Comparison of ENCODE assay signal across 8 cellular contexts in genomic region chr6:16761469-16762264, GRCh38. TPM values are rescaled to one million over a fixed set of nuclear protein-coding genes. Genes with fewer than 3 reads are reported as not detected.
DNase-seq lines count a peak whose midpoint lies in the region; ATAC-seq and TF ChIP-seq lines count a peak whose summit lies in the region.

No MANE protein-coding gene starts in this region.

- H4K20me1 ChIP-seq in neural progenitor cell (ENCODE audit: low read depth), result peaks cover 23% of the 10 kb centered on the region

- peaks cover 51% of the 10 kb centered on the region for H3K27me3 ChIP-seq in neural progenitor cell
- H3K27me3 ChIP-seq in stomach smooth muscle (ENCODE audit: control insufficient read depth in 1 of 2, insufficient read depth in 2 of 2, low read length in 2 of 2), result no peaks in the 10 kb centered on the region

- H3K4me1 Mint-ChIP-seq in neural progenitor cell, result peaks cover 31% of the 10 kb centered on the region

- H3K36me3 ChIP-seq in neural progenitor cell, result no peaks in the 10 kb centered on the region
- no peaks in the 10 kb centered on the region for H3K36me3 ChIP-seq in stomach smooth muscle (ENCODE audit: control insufficient read depth in 2 of 2, insufficient read depth in 2 of 2, low read length in 2 of 2)

- no peaks in the 10 kb centered on the region for H3K36me3 Mint-ChIP-seq in neural progenitor cell

- no peaks in the 10 kb centered on the region for H3K9me3 Mint-ChIP-seq in neural progenitor cell

- ATAC-seq in GM19397 (IDR thresholded peaks at IDR 0.05; ENCODE audit: unreplicated experiment), result peak; percentile 39
- ATAC-seq in HG03565 (IDR thresholded peaks at IDR 0.05; ENCODE audit: unreplicated experiment), result peak; percentile 31

- TF ChIP-seq CTCF in fibroblast of villous mesenchyme (IDR thresholded peaks at IDR 0.05; ENCODE audit: insufficient read depth, low read depth, low read length), result no peak
- TF ChIP-seq CTCF in neural progenitor cell (IDR thresholded peaks at IDR 0.05), result peak; percentile 46

- DNase-seq in COLO668 (lab: John Stamatoyannopoulos, UW; ENCODE audit: unreplicated experiment) (peak; percentile 85), RKO (ENCODE audit: low spot score) (peak; percentile 65), fibroblast of villous mesenchyme (ENCODE audit: low read depth) (peak; percentile 94), neural progenitor cell (ENCODE audit: low spot score) (peak; percentile 86)
- DNase-seq in activated effector memory CD4-positive, alpha-beta T cell treated with anti-CD3 and anti-CD28 coated beads, Interleukin-2, amount 50 U/mL, for 16 hours, result peak; percentile 94

- H3K4me1 ChIP-seq in neural progenitor cell (peaks cover 20% of the 10 kb centered on the region), stomach smooth muscle (ENCODE audit: control insufficient read depth, insufficient read depth, low read length) (peaks cover 32% of the 10 kb centered on the region)

- peak overlapping the region; percentile 84 for H3K4me2 ChIP-seq in neural progenitor cell

- H3K27ac Mint-ChIP-seq in neural progenitor cell, result no peak overlapping the region

- H3K9ac ChIP-seq in neural progenitor cell, result no peak overlapping the region
- H3K9ac ChIP-seq in stomach smooth muscle (ENCODE audit: low read length in 2 of 2), result peak overlapping the region; percentile 87 to 89

- peaks cover 12% of the 10 kb centered on the region for H3K27me3 Mint-ChIP-seq in neural progenitor cell (ENCODE audit: insufficient read depth, low read depth)

- H3K4me3 ChIP-seq in fibroblast of villous mesenchyme (ENCODE audit: low read depth, low read length), result peak overlapping the region; percentile 94
- H3K4me3 ChIP-seq in neural progenitor cell, result peak overlapping the region; percentile 80
- H3K4me3 ChIP-seq in stomach smooth muscle (ENCODE audit: low read length in 2 of 2), result peak overlapping the region; percentile 92 to 93

- no peak overlapping the region for H3K27ac ChIP-seq in neural progenitor cell
- peak overlapping the region; percentile 97 for H3K27ac ChIP-seq in stomach smooth muscle (ENCODE audit: low read length)

- H3K9me3 ChIP-seq in neural progenitor cell (ENCODE audit: low read depth), result no peaks in the 10 kb centered on the region
- no peaks in the 10 kb centered on the region for H3K9me3 ChIP-seq in stomach smooth muscle (ENCODE audit: control insufficient read depth in 2 of 2, low read length in 2 of 2)

- no peaks in the 10 kb centered on the region for H3K79me2 ChIP-seq in neural progenitor cell (ENCODE audit: low read depth)

- peak overlapping the region; percentile 98 for H3K4me3 Mint-ChIP-seq in neural progenitor cell

- peak overlapping the region; percentile 74 for H2AFZ ChIP-seq in neural progenitor cell (replicated peaks)

- peaks cover 38% of the 10 kb centered on the region for H3F3A ChIP-seq in neural progenitor cell (ENCODE audit: low read depth)

RNA-seq across cellular contexts. Expression of gene ATXN1, which starts 0.4 kb away (rescaled TPM):
- 42.5 and 45.3 TPM in 2 replicates for total RNA-seq in fibroblast of villous mesenchyme
- total RNA-seq in neural progenitor cell (ENCODE audit: low replicate concordance), result 2.8 and 3.6 TPM in 2 replicates
